ENCODE assay signal across 17 cellular contexts in the genomic region with DNA sequence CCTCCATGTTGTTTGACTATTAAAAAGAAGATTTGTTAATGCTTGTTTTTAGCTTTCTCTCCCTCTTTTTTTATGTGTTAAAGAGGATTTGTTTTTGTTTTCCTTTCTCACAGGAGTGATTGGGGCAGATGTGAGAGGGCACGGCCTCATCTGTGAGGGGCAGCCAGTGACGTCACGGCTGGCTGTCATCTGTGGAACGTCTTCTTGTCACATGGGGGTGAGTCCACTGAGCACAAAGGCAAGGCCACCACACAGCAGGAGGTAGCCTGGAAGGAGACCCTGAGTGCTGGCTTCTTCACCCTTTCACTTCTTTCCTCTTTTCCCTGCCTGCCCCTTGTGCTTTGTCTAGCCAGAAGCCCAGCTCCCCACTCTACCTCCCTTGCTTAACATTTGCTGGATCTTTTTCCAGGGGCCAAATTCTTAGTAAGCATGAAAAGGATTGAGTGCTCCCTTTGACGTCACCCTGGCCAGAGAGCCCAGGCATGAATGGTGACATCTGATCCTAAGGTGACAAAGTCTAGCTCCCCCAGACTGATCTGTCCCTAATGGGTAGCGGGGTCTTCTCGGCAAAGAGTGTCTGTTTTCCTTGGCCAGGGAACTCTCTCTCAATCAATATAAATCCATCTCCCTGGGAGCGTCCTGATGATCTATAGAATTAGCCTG.
"Had no signal": no experiment of that assay in that cellular context is flagged by ENCODE, and none has a peak within 500 bp of the region (broad histone marks: within the 10 kb centered on the region; RNA-seq: fewer than 3 reads in every experiment).

No MANE protein-coding gene starts in this region.

- DNase-seq: activated CD4-positive, alpha-beta T cell treated with anti-CD3 and anti-CD28 coated beads, Interleukin-2, amount 50 U/mL, for 48 hours; activated CD4-positive, CD25-positive, alpha-beta regulatory T cell treated with anti-CD3 and anti-CD28 coated beads, Interleukin-2, amount 50 U/mL, for 72 hours; activated CD8-positive, alpha-beta memory T cell treated with anti-CD3 and anti-CD28 coated beads, Interleukin-2, amount 10 ng/mL, durations not matched to agents 7 days and 5 days; activated effector memory CD4-positive, alpha-beta T cell treated with anti-CD3 and anti-CD28 coated beads, Interleukin-2, amount 50 U/mL, for 16 hours; activated T-cell treated with anti-CD3 and anti-CD28 coated beads, Interleukin-2, amount 50 U/mL, for 4 hours; aorta; foreskin melanocyte; mammary epithelial cell; pancreas; SIG-M5; small intestine; SW 1271; T-helper 9 cell; upper lobe of right lung had no signal

- H3K4me3 ChIP-seq: pancreas, upper lobe of right lung had no signal

- H3K27me3 ChIP-seq: pancreas, upper lobe of right lung had no signal

- FAIRE-seq: endothelial cell of umbilical vein, pancreas, small intestine had no signal

- H3K4me1 Mint-ChIP-seq: activated CD8-positive, alpha-beta memory T cell treated with anti-CD3 and anti-CD28 coated beads, Interleukin-2, amount 10 ng/mL, durations not matched to agents 7 days and 5 days; stimulated activated effector memory CD8-positive, alpha-beta T cell treated with anti-CD3 and anti-CD28 coated beads, Interleukin-12 subunit alpha, Interleukin-12 subunit beta, amount 100 ng/mL, for 72 hours had no signal

- H3K36me3 ChIP-seq: pancreas, upper lobe of right lung had no signal

- H3K4me3 Mint-ChIP-seq: activated CD8-positive, alpha-beta memory T cell treated with anti-CD3 and anti-CD28 coated beads, Interleukin-2, amount 10 ng/mL, durations not matched to agents 7 days and 5 days; activated naive CD8-positive, alpha-beta T cell; activated T-cell treated with anti-CD3 and anti-CD28 coated beads, Interleukin-2, amount 50 U/mL, for 4 hours; stimulated activated effector memory CD8-positive, alpha-beta T cell treated with anti-CD3 and anti-CD28 coated beads, Interleukin-12 subunit alpha, Interleukin-12 subunit beta, amount 100 ng/mL, for 72 hours had no signal

- H3K27me3 Mint-ChIP-seq: activated CD8-positive, alpha-beta memory T cell treated with anti-CD3 and anti-CD28 coated beads, Interleukin-2, amount 10 ng/mL, durations not matched to agents 7 days and 5 days; activated naive CD8-positive, alpha-beta T cell had no signal

- H3K27ac ChIP-seq: pancreas, upper lobe of right lung had no signal

- H3K27ac Mint-ChIP-seq: activated CD8-positive, alpha-beta memory T cell treated with anti-CD3 and anti-CD28 coated beads, Interleukin-2, amount 10 ng/mL, durations not matched to agents 7 days and 5 days; activated naive CD8-positive, alpha-beta T cell had no signal

- H3K9me3 ChIP-seq: pancreas, upper lobe of right lung had no signal

- ATAC-seq: activated CD8-positive, alpha-beta memory T cell treated with anti-CD3 and anti-CD28 coated beads, Interleukin-2, amount 10 ng/mL, durations not matched to agents 7 days and 5 days; activated T-cell treated with anti-CD3 and anti-CD28 coated beads, Interleukin-2, amount 50 U/mL, for 4 hours; pancreas; stimulated activated effector memory CD8-positive, alpha-beta T cell treated with anti-CD3 and anti-CD28 coated beads, Interleukin-12 subunit alpha, Interleukin-12 subunit beta, amount 100 ng/mL, for 72 hours; upper lobe of right lung had no signal
